In genomic region chr1:117897551-117897950, GRCh38 we compare ENCODE assay signal across 15 cellular contexts. TPM values are rescaled to one million over a fixed set of nuclear protein-coding genes. Genes with fewer than 3 reads are reported as not detected.
A peak's percentile ranks its signal among the peaks of the same experiment; 100 is the strongest.
DNase-seq lines count a peak whose midpoint lies in the region; ATAC-seq, FAIRE-seq and TF ChIP-seq lines count a peak whose summit lies in the region.
"Had no signal": no experiment of that assay in that cellular context is flagged by ENCODE, and none has a peak within 500 bp of the region (broad histone marks: within the 10 kb centered on the region; RNA-seq: fewer than 3 reads in every experiment).

No MANE protein-coding gene starts in this region.

- H3K9me3 ChIP-seq in T-helper 17 cell (ENCODE audit: control insufficient read depth, low read length, poor library complexity, severe bottlenecking) (no peaks in the 10 kb centered on the region), endothelial cell of umbilical vein (replicated peaks; ENCODE audit: control insufficient read depth, insufficient read depth, low read length) (no peaks in the 10 kb centered on the region), mesenchymal stem cell (ENCODE audit: control insufficient read depth, low read length) (no peaks in the 10 kb centered on the region), psoas muscle (no peaks in the 10 kb centered on the region)
- H3K9me3 ChIP-seq: MG63 had no signal

- H4K8ac ChIP-seq in mesenchymal stem cell (ENCODE audit: low read length): no peak overlapping the region

- H3K79me2 ChIP-seq in endothelial cell of umbilical vein (ENCODE audit: control insufficient read depth, insufficient read depth, low read length): no peaks in the 10 kb centered on the region

- H2BK120ac ChIP-seq in mesenchymal stem cell (ENCODE audit: low read depth, low read length): no peak overlapping the region

- TF ChIP-seq POLR2A in endothelial cell of umbilical vein (IDR thresholded peaks at IDR 0.05; ENCODE audit: low read depth, low read length): no peak

- H2BK12ac ChIP-seq in mesenchymal stem cell (ENCODE audit: low read length in 2 of 2): no peak overlapping the region

- no peak for FAIRE-seq in endothelial cell of umbilical vein (lab: Jason Lieb, UNC)

- H3K4ac ChIP-seq in mesenchymal stem cell (ENCODE audit: low read depth in 1 of 2, low read length in 2 of 2): no peak overlapping the region

- no peaks in the 10 kb centered on the region for H3K9me1 ChIP-seq in endothelial cell of umbilical vein (replicated peaks; ENCODE audit: control insufficient read depth, extremely low read depth, insufficient read depth, low read length)

- no peak overlapping the region for H2BK5ac ChIP-seq in mesenchymal stem cell (ENCODE audit: low read depth, low read length, poor library complexity, severe bottlenecking)

- H3K27ac Mint-ChIP-seq in T-helper 17 cell: peak overlapping the region; percentile 14
- H3K27ac Mint-ChIP-seq in activated naive CD8-positive, alpha-beta T cell treated with anti-CD3 and anti-CD28 coated beads for 36 hours: no peak overlapping the region
- H3K27ac Mint-ChIP-seq: HFFc6 had no signal

- 56% methylated on average over 3 of the region's 4 CpGs for WGBS in mesenchymal stem cell
- 51 to 67% (median 56%) methylated on average over 4 of the region's 4 CpGs for WGBS in psoas muscle, 3 donors

- H3K36me3 Mint-ChIP-seq in T-helper 17 cell (ENCODE audit: low read depth): peaks cover 7% of the 10 kb centered on the region
- H3K36me3 Mint-ChIP-seq in activated naive CD8-positive, alpha-beta T cell treated with anti-CD3 and anti-CD28 coated beads for 36 hours: peaks cover 14% of the 10 kb centered on the region

- no peak overlapping the region for H2AK5ac ChIP-seq in mesenchymal stem cell (ENCODE audit: low read length, severe bottlenecking)

- BruUV-seq in endothelial cell of umbilical vein (replicated peaks; lab: Mats Ljungman, UMichigan): no TSS peak

- no peak overlapping the region for H3K14ac ChIP-seq in mesenchymal stem cell (ENCODE audit: low read length in 2 of 2)

- ATAC-seq in T-helper 17 cell: no peak
- ATAC-seq in psoas muscle: no peak

- dilution Hi-C loops in endothelial cell of umbilical vein (cut with MboI; ENCODE audit: extremely low pct_ligation_motif_present, low sequenced_read_pairs): no loop called here

- H3K4me3 ChIP-seq in AG10803 (ENCODE audit: low read length) (no peak overlapping the region), endothelial cell of umbilical vein (replicated peaks in 1 of 3; ENCODE audit: insufficient read depth in 1 of 3, low read depth in 1 of 3, low read length in 3 of 3) (no peak overlapping the region), mesenchymal stem cell (ENCODE audit: insufficient read depth in 1 of 2, low read depth in 1 of 2, low read length in 2 of 2) (no peak overlapping the region), psoas muscle (no peak overlapping the region)
- H3K4me3 ChIP-seq: MG63 had no signal

- H3K79me1 ChIP-seq in mesenchymal stem cell (replicated peaks; ENCODE audit: low read length, poor library complexity, severe bottlenecking): peaks cover 6% of the 10 kb centered on the region

- H2AFZ ChIP-seq in endothelial cell of umbilical vein (ENCODE audit: low read depth, low read length) (no peak overlapping the region), mesenchymal stem cell (ENCODE audit: low read depth, low read length) (no peak overlapping the region)

- H3K4me1 Mint-ChIP-seq in T-helper 17 cell: peaks cover 3% of the 10 kb centered on the region
- H3K4me1 Mint-ChIP-seq in activated naive CD8-positive, alpha-beta T cell treated with anti-CD3 and anti-CD28 coated beads for 36 hours: peaks cover 2% of the 10 kb centered on the region

- POLR2A ChIA-PET in endothelial cell of umbilical vein (lab: Charles Lee): no interaction called here

- H3K4me2 ChIP-seq in endothelial cell of umbilical vein (ENCODE audit: insufficient read depth, low read length): no peak overlapping the region
- no peak overlapping the region for H3K4me2 ChIP-seq in mesenchymal stem cell (ENCODE audit: low read length, poor library complexity, severe bottlenecking)

- no peak overlapping the region for H4K91ac ChIP-seq in mesenchymal stem cell (ENCODE audit: low read length)

- no peaks in the 10 kb centered on the region for H3K9me3 Mint-ChIP-seq in activated naive CD8-positive, alpha-beta T cell treated with anti-CD3 and anti-CD28 coated beads for 36 hours
- H3K9me3 Mint-ChIP-seq: HFFc6 had no signal

- no peak overlapping the region for H3K23ac ChIP-seq in mesenchymal stem cell (ENCODE audit: low read length in 2 of 2)

- no peak overlapping the region for H3K18ac ChIP-seq in mesenchymal stem cell (ENCODE audit: low read depth in 1 of 2, low read length in 2 of 2)

- DNase-seq in AG10803 (ENCODE audit: low read depth): peak; percentile 5
- no peak for DNase-seq in T-helper 17 cell
- peak; percentile 12 for DNase-seq in endothelial cell of umbilical vein (ENCODE audit: low read depth, low spot score)
- peak; percentile 42 for DNase-seq in mesenchymal stem cell
- no peak for DNase-seq in OCI-M2 (lab: John Stamatoyannopoulos, UW; ENCODE audit: unreplicated experiment)
- DNase-seq in psoas muscle: no peak
- DNase-seq in activated naive CD8-positive, alpha-beta T cell treated with anti-CD3 and anti-CD28 coated beads for 36 hours: no peak
- DNase-seq: COR-L47, HFFc6, Karpas-422, MG63, NCI-H1092, NCI-H2227 treated with DMSO at 0.1 percent for 48 hours, NCI-H524 treated with DMSO at 0.1 percent for 48 hours, SIG-M5 had no signal

- H3K27me3 ChIP-seq in endothelial cell of umbilical vein (ENCODE audit: control insufficient read depth in 2 of 2, insufficient read depth in 2 of 2, low read length in 2 of 2): no peaks in the 10 kb centered on the region
- H3K27me3 ChIP-seq in mesenchymal stem cell (ENCODE audit: control insufficient read depth in 1 of 2, insufficient read depth in 1 of 2, low read length in 2 of 2): no peaks in the 10 kb centered on the region
- H3K27me3 ChIP-seq in psoas muscle (ENCODE audit: insufficient read depth in 3 of 3, low read length in 2 of 3): no peaks in the 10 kb centered on the region
- H3K27me3 ChIP-seq: MG63 had no signal

- no peaks in the 10 kb centered on the region for H3K27me3 Mint-ChIP-seq in T-helper 17 cell
- H3K27me3 Mint-ChIP-seq in activated naive CD8-positive, alpha-beta T cell treated with anti-CD3 and anti-CD28 coated beads for 36 hours: no peaks in the 10 kb centered on the region

- CTCF ChIA-PET in endothelial cell of umbilical vein (lab: Charles Lee): interaction anchor here (2.6 to 5.1 kb wide), 2 partner anchors 78 to 385 kb away, joined by 12 to 43 read pairs; no protein-coding TSS in a partner anchor

- H3K27ac ChIP-seq in endothelial cell of umbilical vein (ENCODE audit: insufficient read depth, low read depth, low read length) (no peak overlapping the region), mesenchymal stem cell (ENCODE audit: low read length, poor library complexity, severe bottlenecking) (no peak overlapping the region), psoas muscle (no peak overlapping the region)

- TF ChIP-seq CTCF in AG10803 (conservative IDR thresholded peaks at IDR 0.05; ENCODE audit: low read length) (no peak), endothelial cell of umbilical vein (IDR thresholded peaks at IDR 0.05; ENCODE audit: extremely low read depth in 1 of 2, insufficient read depth in 1 of 2, low read depth in 1 of 2, low read length in 2 of 2) (no peak), psoas muscle (IDR thresholded peaks at IDR 0.05) (no peak)

- no peak overlapping the region for H3K4me3 Mint-ChIP-seq in T-helper 17 cell
- no peak overlapping the region for H3K4me3 Mint-ChIP-seq in activated naive CD8-positive, alpha-beta T cell treated with anti-CD3 and anti-CD28 coated beads for 36 hours
- H3K4me3 Mint-ChIP-seq: HFFc6 had no signal

- H3K36me3 ChIP-seq in endothelial cell of umbilical vein (ENCODE audit: control insufficient read depth in 2 of 2, extremely low read depth in 1 of 2, insufficient read depth in 2 of 2, low read length in 2 of 2): peaks cover 0 to 9% of the 10 kb centered on the region in 2 experiments
- peaks cover 3 to 60% of the 10 kb centered on the region in 2 experiments for H3K36me3 ChIP-seq in mesenchymal stem cell (ENCODE audit: control insufficient read depth in 1 of 2, insufficient read depth in 2 of 2, low read depth in 1 of 2, low read length in 2 of 2)
- peaks cover 4 to 67% of the 10 kb centered on the region in 2 donors for H3K36me3 ChIP-seq in psoas muscle (ENCODE audit: insufficient read depth in 1 of 2, low read depth in 1 of 2)

- intact Hi-C loops in endothelial cell of umbilical vein (cut with micrococcal nuclease) (loop anchor here (10.0 kb wide), 1 partner anchor 833 kb away; the partner anchor contains the start of gene TTF2), psoas muscle (cut with DNase I) (loop anchor here (10.0 kb wide), 3 partner anchors 143 to 383 kb away; no protein-coding TSS in a partner anchor)

- H3K4me1 ChIP-seq in endothelial cell of umbilical vein (ENCODE audit: control insufficient read depth, extremely low read depth, insufficient read depth, low read length) (no peaks in the 10 kb centered on the region), mesenchymal stem cell (ENCODE audit: control insufficient read depth, insufficient read depth, low read depth, low read length) (peaks cover 2% of the 10 kb centered on the region), psoas muscle (peaks cover 4% of the 10 kb centered on the region)

- no peak overlapping the region for H2BK15ac ChIP-seq in mesenchymal stem cell (ENCODE audit: low read depth, poor library complexity, severe bottlenecking)

- H3K9ac ChIP-seq in endothelial cell of umbilical vein (replicated peaks; ENCODE audit: extremely low read depth, insufficient read depth, low read length): no peak overlapping the region
- H3K9ac ChIP-seq in mesenchymal stem cell (ENCODE audit: low read length): no peak overlapping the region

- no peaks in the 10 kb centered on the region for H4K20me1 ChIP-seq in endothelial cell of umbilical vein (replicated peaks; ENCODE audit: control insufficient read depth, extremely low read depth, insufficient read depth, low read length)

RNA-seq across cellular contexts. Expression of gene GDAP2, which starts 31.9 kb away (rescaled TPM):
- 10 to 100 TPM; 24.1 to 28.8 TPM for total RNA-seq in T-helper 17 cell
- total RNA-seq in endothelial cell of umbilical vein: 20.7 and 21.5 TPM in 2 replicates
- 3.8 and 4.5 TPM in 2 replicates for polyA plus RNA-seq in endothelial cell of umbilical vein
- 5.1 and 7.3 TPM in 2 replicates for polyA plus RNA-seq in endothelial cell of umbilical vein (2011; cell fraction: cytosol; rRNA removed)
- 7.9 and 9.7 TPM in 2 replicates for polyA plus RNA-seq in endothelial cell of umbilical vein (2011; cell fraction: nucleus; rRNA removed)
- 8.5 and 12.0 TPM in 2 replicates for polyA plus RNA-seq in endothelial cell of umbilical vein (2012)
- polyA minus RNA-seq in endothelial cell of umbilical vein: 17.8 and 18.0 TPM in 2 replicates
- polyA minus RNA-seq in endothelial cell of umbilical vein (2011; cell fraction: cytosol; rRNA and poly(A)+ RNA removed): 11.9 TPM
- polyA minus RNA-seq in endothelial cell of umbilical vein (2011; cell fraction: nucleus; rRNA and poly(A)+ RNA removed): 38.7 and 49.2 TPM in 2 replicates
- 8.9 TPM for polyA plus RNA-seq in mesenchymal stem cell (2013, experiment 1 of 2)
- 9.1 TPM for polyA plus RNA-seq in mesenchymal stem cell (2013, experiment 2 of 2)
- 10 to 100 TPM in 2 of 4 donors, 1 to 10 TPM in 2; 9.3 to 12.2 (median 9.9) TPM for total RNA-seq in psoas muscle
- 1 to 10 TPM; 2.4 to 7.8 (median 6.6) TPM for polyA plus RNA-seq in psoas muscle
- 10 to 100 TPM; 21.3 to 25.6 TPM for total RNA-seq in activated naive CD8-positive, alpha-beta T cell treated with anti-CD3 and anti-CD28 coated beads for 36 hours

RNA-seq across cellular contexts. Expression of gene WDR3, which starts 32.0 kb away (rescaled TPM):
- 10 to 100 TPM in 1 of 2 donors, 1 to 10 TPM in 1; 9.3 to 11.0 TPM for total RNA-seq in T-helper 17 cell
- total RNA-seq in endothelial cell of umbilical vein: 27.7 and 29.3 TPM in 2 replicates
- polyA plus RNA-seq in endothelial cell of umbilical vein: 7.9 and 12.4 TPM in 2 replicates
- polyA plus RNA-seq in endothelial cell of umbilical vein (2011; cell fraction: cytosol; rRNA removed): 12.7 and 12.8 TPM in 2 replicates
- polyA plus RNA-seq in endothelial cell of umbilical vein (2011; cell fraction: nucleus; rRNA removed): 14.0 and 19.9 TPM in 2 replicates
- 23.2 and 28.6 TPM in 2 replicates for polyA plus RNA-seq in endothelial cell of umbilical vein (2012)
- polyA minus RNA-seq in endothelial cell of umbilical vein: 45.2 and 50.5 TPM in 2 replicates
- polyA minus RNA-seq in endothelial cell of umbilical vein (2011; cell fraction: cytosol; rRNA and poly(A)+ RNA removed): 50.7 TPM
- 8.4 and 11.3 TPM in 2 replicates for polyA minus RNA-seq in endothelial cell of umbilical vein (2011; cell fraction: nucleus; rRNA and poly(A)+ RNA removed)
- 8.0 TPM for polyA plus RNA-seq in mesenchymal stem cell (2013, experiment 1 of 2)
- 6.6 TPM for polyA plus RNA-seq in mesenchymal stem cell (2013, experiment 2 of 2)
- 10 to 100 TPM; 18.1 to 40.3 (median 36.9) TPM for total RNA-seq in psoas muscle
- polyA plus RNA-seq in psoas muscle: 10 to 100 TPM in 2 of 3 donors, 1 to 10 TPM in 1; 6.5 to 23.3 (median 16.7) TPM
- total RNA-seq in activated naive CD8-positive, alpha-beta T cell treated with anti-CD3 and anti-CD28 coated beads for 36 hours: 10 to 100 TPM; 86.4 to 91.5 TPM

Comparison
In these comparisons a context has a peak if more than half of its experiments do, and no peak if none do; other contexts are left out.
1. DNase-seq: peak in AG10803 (single experiment), endothelial cell of umbilical vein (single experiment) and mesenchymal stem cell (single experiment); none in T-helper 17 cell (0 of 3), OCI-M2 (single experiment), psoas muscle (0 of 2) and activated naive CD8-positive, alpha-beta T cell treated with anti-CD3 and anti-CD28 coated beads for 36 hours (single experiment).